In the genomic region with DNA sequence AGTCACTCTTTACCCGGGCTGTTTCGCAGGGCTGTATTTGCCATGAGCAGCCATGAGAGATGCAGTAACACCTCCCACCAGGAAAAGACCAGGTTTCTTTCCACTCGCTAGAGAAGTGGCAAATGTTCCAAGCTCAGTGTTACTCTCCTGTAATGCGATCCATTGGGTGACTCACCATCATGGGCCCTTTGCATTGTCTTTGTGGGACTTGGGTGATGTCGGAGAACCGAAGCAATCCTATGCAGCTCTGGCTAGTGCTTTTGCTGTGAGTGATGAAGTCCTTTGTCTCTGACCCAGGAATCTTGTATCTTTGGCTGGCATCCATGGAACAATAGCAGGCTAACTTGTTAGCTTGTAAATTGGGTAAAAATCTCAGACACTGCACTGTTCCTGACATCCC, we compare ENCODE assay signal across 24 cellular contexts. TPM values are rescaled to one million over a fixed set of nuclear protein-coding genes. Genes with fewer than 3 reads are reported as not detected.
DNase-seq lines count a peak whose midpoint lies in the region; ATAC-seq, FAIRE-seq and TF ChIP-seq lines count a peak whose summit lies in the region.
"Had no signal": no experiment of that assay in that cellular context is flagged by ENCODE, and none has a peak within 500 bp of the region (broad histone marks: within the 10 kb centered on the region; RNA-seq: fewer than 3 reads in every experiment).

No MANE protein-coding gene starts in this region.

- ATAC-seq in A549 (no peak), WTC11 (0 out of 2 replicates have a peak, but pooled peaks have one; percentile 30), left lung (no peak)
- no peak for ATAC-seq in naive thymus-derived CD4-positive, alpha-beta T cell

- no peak overlapping the region for H3K27ac Mint-ChIP-seq in WTC11
- H3K27ac Mint-ChIP-seq in naive thymus-derived CD4-positive, alpha-beta T cell: no peak overlapping the region
- H3K27ac Mint-ChIP-seq: CD4-positive, alpha-beta T cell; HFFc6 had no signal

- H3K36me3 ChIP-seq in naive thymus-derived CD4-positive, alpha-beta T cell (ENCODE audit: control insufficient read depth in 2 of 3, insufficient read depth in 3 of 3, low read length in 3 of 3): no peaks in the 10 kb centered on the region
- no peaks in the 10 kb centered on the region for H3K36me3 ChIP-seq in left lung
- H3K36me3 ChIP-seq: Peyer's patch had no signal

- no peak for TF ChIP-seq CTCF in A549 (IDR thresholded peaks at IDR 0.05)
- TF ChIP-seq CTCF in WTC11 (IDR thresholded peaks at IDR 0.05): no peak
- no peak for TF ChIP-seq CTCF in fibroblast of the aortic adventitia (IDR thresholded peaks at IDR 0.05; ENCODE audit: insufficient read depth, low read length)
- TF ChIP-seq CTCF in left lung (IDR thresholded peaks at IDR 0.05): no peak

- H3K27ac ChIP-seq in A549 (no peak overlapping the region), left lung (no peak overlapping the region)
- H3K27ac ChIP-seq in naive thymus-derived CD4-positive, alpha-beta T cell (ENCODE audit: low read depth, low read length): no peak overlapping the region
- H3K27ac ChIP-seq: KMS-11, Peyer's patch had no signal

- WGBS in A549 (ENCODE audit: missing lambda C conversion rate): 72% methylated on average over 5 of the region's 6 CpGs

- POLR2A ChIA-PET in A549 (lab: Yijun Ruan, JAX) (no interaction called here), WTC11 (lab: Charles Lee) (no interaction called here)
- POLR2A ChIA-PET in naive thymus-derived CD4-positive, alpha-beta T cell (lab: Charles Lee): no interaction called here

- FAIRE-seq in A549 (lab: Jason Lieb, UNC): no peak
- FAIRE-seq: GM12892, GM18507 had no signal

- H3K9me3 Mint-ChIP-seq in WTC11: peaks cover 15% of the 10 kb centered on the region
- peaks cover 0 to 3% (median 0%) of the 10 kb centered on the region in 11 donors for H3K9me3 Mint-ChIP-seq in naive thymus-derived CD4-positive, alpha-beta T cell
- H3K9me3 Mint-ChIP-seq: CD4-positive, alpha-beta T cell; HFFc6 had no signal

- peaks cover 8% of the 10 kb centered on the region for H3K36me3 Mint-ChIP-seq in WTC11
- no peaks in the 10 kb centered on the region for H3K36me3 Mint-ChIP-seq in naive thymus-derived CD4-positive, alpha-beta T cell

- H3K4me1 ChIP-seq in A549: no peaks in the 10 kb centered on the region
- no peaks in the 10 kb centered on the region for H3K4me1 ChIP-seq in naive thymus-derived CD4-positive, alpha-beta T cell (ENCODE audit: control insufficient read depth in 2 of 2, insufficient read depth in 2 of 2, low read length in 2 of 2)
- no peaks in the 10 kb centered on the region for H3K4me1 ChIP-seq in left lung
- H3K4me1 ChIP-seq: Caco-2, Peyer's patch had no signal

- H3K4me3 ChIP-seq in A549 (no peak overlapping the region), fibroblast of the aortic adventitia (ENCODE audit: low read depth, low read length) (no peak overlapping the region), left lung (no peak overlapping the region)
- no peak overlapping the region for H3K4me3 ChIP-seq in naive thymus-derived CD4-positive, alpha-beta T cell (ENCODE audit: low read length)
- H3K4me3 ChIP-seq: Peyer's patch had no signal

- TF ChIP-seq POLR2A in A549 (IDR thresholded peaks at IDR 0.05; ENCODE audit: low read length): no peak

- H3K9me3 ChIP-seq in A549 (no peaks in the 10 kb centered on the region), left lung (no peaks in the 10 kb centered on the region)
- H3K9me3 ChIP-seq in naive thymus-derived CD4-positive, alpha-beta T cell (ENCODE audit: control insufficient read depth in 2 of 3, low read length in 3 of 3): no peaks in the 10 kb centered on the region
- H3K9me3 ChIP-seq: Caco-2, Peyer's patch had no signal

- DNase-seq in A549 (ENCODE audit: low read depth in 1 of 2, low spot score in 1 of 2) (no peak), HT1080 (ENCODE audit: low read depth) (peak; percentile 47), WTC11 (ENCODE audit: low spot score) (no peak), fibroblast of the aortic adventitia (ENCODE audit: low read depth) (peak; percentile 27), epidermal melanocyte (ENCODE audit: insufficient read length, low spot score) (no peak), left lung (no peak), NCI-H82 (lab: John Stamatoyannopoulos, UW) (no peak)
- no peak for DNase-seq in naive thymus-derived CD4-positive, alpha-beta T cell
- DNase-seq: Caco-2; CD4-positive, alpha-beta T cell; GOT3; HFFc6; NCI-H1048; NCI-H1436; NCI-H1930; NCI-H2171; NCI-H526; Right ventricle myocardium superior had no signal

- peaks cover 7% of the 10 kb centered on the region for H3K4me1 Mint-ChIP-seq in WTC11
- H3K4me1 Mint-ChIP-seq in naive thymus-derived CD4-positive, alpha-beta T cell: no peaks in the 10 kb centered on the region

- CTCF ChIA-PET in A549 (lab: Yijun Ruan, JAX): interaction anchor here (0.8 to 3.0 kb wide), 4 partner anchors 13 to 120 kb away, joined by 3 to 8 read pairs (median 4); no protein-coding TSS in a partner anchor
- CTCF ChIA-PET in WTC11 (lab: Charles Lee): interaction anchor here (1.7 to 2.8 kb wide), 2 partner anchors 20 to 119 kb away, joined by 10 to 13 read pairs; no protein-coding TSS in a partner anchor
- CTCF ChIA-PET in naive thymus-derived CD4-positive, alpha-beta T cell (lab: Charles Lee): no interaction called here

- H3K4me3 Mint-ChIP-seq in WTC11: no peak overlapping the region
- no peak overlapping the region for H3K4me3 Mint-ChIP-seq in naive thymus-derived CD4-positive, alpha-beta T cell
- H3K4me3 Mint-ChIP-seq: CD4-positive, alpha-beta T cell; HFFc6 had no signal

- intact Hi-C loops in naive thymus-derived CD4-positive, alpha-beta T cell (cut with micrococcal nuclease): no loop called here
- intact Hi-C loops in left lung (cut with DNase I): no loop called here

- no peak for TF ChIP-seq RAD21 in A549 (conservative IDR thresholded peaks at IDR 0.05 in 1 of 2, IDR thresholded peaks at IDR 0.05 in 1 of 2)

- H3K27me3 Mint-ChIP-seq in WTC11 (ENCODE audit: low read depth): no peaks in the 10 kb centered on the region
- peaks cover 0 to 18% (median 0%) of the 10 kb centered on the region in 5 donors for H3K27me3 Mint-ChIP-seq in naive thymus-derived CD4-positive, alpha-beta T cell
- H3K27me3 Mint-ChIP-seq: CD4-positive, alpha-beta T cell had no signal

- no peak overlapping the region for H3K4me2 ChIP-seq in A549
- H3K4me2 ChIP-seq: KMS-11 had no signal

- H3K27me3 ChIP-seq in naive thymus-derived CD4-positive, alpha-beta T cell (ENCODE audit: control insufficient read depth in 2 of 2, insufficient read depth in 2 of 2, low read length in 2 of 2): no peaks in the 10 kb centered on the region
- no peaks in the 10 kb centered on the region for H3K27me3 ChIP-seq in left lung
- H3K27me3 ChIP-seq: Peyer's patch had no signal

- TF ChIP-seq EP300 in A549 (IDR thresholded peaks at IDR 0.05): no peak

TF ChIP-seq in A549, 52 proteins besides CTCF, POLR2A, EP300 and RAD21 (continues in another document):
- TF ChIP-seq ZFP36 (IDR thresholded peaks at IDR 0.05; ENCODE audit: borderline replicate concordance, partially characterized antibody): no peak
- TF ChIP-seq, protein P1, sequence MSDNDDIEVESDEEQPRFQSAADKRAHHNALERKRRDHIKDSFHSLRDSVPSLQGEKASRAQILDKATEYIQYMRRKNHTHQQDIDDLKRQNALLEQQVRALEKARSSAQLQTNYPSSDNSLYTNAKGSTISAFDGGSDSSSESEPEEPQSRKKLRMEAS (IDR thresholded peaks at IDR 0.05): no peak
- TF ChIP-seq CHD2 (IDR thresholded peaks at IDR 0.05; ENCODE audit: low read length, partially characterized antibody): no peak
- no peak for TF ChIP-seq SMC3 (IDR thresholded peaks at IDR 0.05)
- no peak for TF ChIP-seq FOSL2 (IDR thresholded peaks at IDR 0.05)
- peak; percentile 15; the same call in 1 of the 2 replicates for TF ChIP-seq FOSL2 (CRISPR knock-in tag; IDR thresholded peaks at IDR 0.05)

RNA-seq across cellular contexts. Expression of a gene that starts 40.0 kb away (rescaled TPM):
- polyA plus RNA-seq in A549 (2011; rRNA removed) (not detected in 2 replicates), A549 (2017; fragmentation: RNase III; extraction: RNeasy Plus Mini Kit Qiagen cat#74134 plus additional on column Dnase treatment) (not detected in 3 replicates)
- not detected in 2 replicates for polyA plus RNA-seq in A549 (2012; cell fraction: cytosol; rRNA removed)
- polyA plus RNA-seq in A549 (2012; cell fraction: nucleus; rRNA removed): not detected in 2 replicates
- not detected in 2 replicates for polyA minus RNA-seq in A549 (2011; rRNA and poly(A)+ RNA removed)
- not detected in 2 replicates for total RNA-seq in HT1080 (2014; rRNA removed; shearing (Covaris generic))
- polyA plus RNA-seq in HT1080 (2015; cell fraction: cytosol; rRNA removed): not detected in 2 replicates
- polyA plus RNA-seq in HT1080 (2015; cell fraction: nucleus; rRNA removed): not detected in 2 replicates
- total RNA-seq in WTC11 (2021) (4.0 to 6.6 TPM (median 5.0 TPM) in 3 replicates), fibroblast of the aortic adventitia (ENCODE audit: low replicate concordance) (not detected in 2 replicates), left lung (not detected)
- total RNA-seq in naive thymus-derived CD4-positive, alpha-beta T cell: not detected
- polyA plus RNA-seq in naive thymus-derived CD4-positive, alpha-beta T cell: not detected
- total RNA-seq: A172; Caco-2; CD4-positive, alpha-beta T cell; HFFc6; Peyer's patch; Right ventricle myocardium superior had no signal
- polyA plus RNA-seq: BJ had no signal

RNA-seq across cellular contexts. Expression of a gene that starts 48.4 kb away (rescaled TPM):
- polyA plus RNA-seq in A549 (2011; rRNA removed) (0.03 TPM in 1 of 2 replicates, not detected in the other), A549 (2017; fragmentation: RNase III; extraction: RNeasy Plus Mini Kit Qiagen cat#74134 plus additional on column Dnase treatment) (0.01 TPM in 1 of 3 replicates, not detected in the others)
- 0.03 TPM in 1 of 2 replicates, not detected in the other for polyA plus RNA-seq in A549 (2012; cell fraction: cytosol; rRNA removed)
- 0.01 TPM in 1 of 2 replicates, not detected in the other for polyA plus RNA-seq in A549 (2012; cell fraction: nucleus; rRNA removed)
- polyA minus RNA-seq in A549 (2011; rRNA and poly(A)+ RNA removed): not detected in 2 replicates
- total RNA-seq in HT1080 (2014; rRNA removed; shearing (Covaris generic)): 0.14 and 1.4 TPM in 2 replicates
- 0.17 and 0.23 TPM in 2 replicates for polyA plus RNA-seq in HT1080 (2015; cell fraction: cytosol; rRNA removed)
- polyA plus RNA-seq in HT1080 (2015; cell fraction: nucleus; rRNA removed): 0.62 and 0.91 TPM in 2 replicates
- total RNA-seq in WTC11 (2021) (8.7 to 9.9 TPM (median 9.8 TPM) in 3 replicates), fibroblast of the aortic adventitia (ENCODE audit: low replicate concordance) (not detected in 2 replicates), left lung (1 to 10 TPM in 1 of 2 donors, under 1 TPM in 1; 0.92 to 1.4 TPM)
- not detected for total RNA-seq in naive thymus-derived CD4-positive, alpha-beta T cell
- not detected for polyA plus RNA-seq in naive thymus-derived CD4-positive, alpha-beta T cell
- total RNA-seq: Caco-2; CD4-positive, alpha-beta T cell had no signal
- polyA plus RNA-seq: BJ had no signal

Comparison
In these comparisons a context has a peak if more than half of its experiments do, and no peak if none do; other contexts are left out.
1. DNase-seq: peak in HT1080 (single experiment) and fibroblast of the aortic adventitia (single experiment); none in A549 (0 of 2), WTC11 (single experiment), epidermal melanocyte (single experiment), naive thymus-derived CD4-positive, alpha-beta T cell (0 of 9), left lung (0 of 2) and NCI-H82 (single experiment).